ENCODE assay signal across 18 cellular contexts in genomic region chr7:97868788-97869187, GRCh38. TPM values are rescaled to one million over a fixed set of nuclear protein-coding genes. Genes with fewer than 3 reads are reported as not detected.
A peak's percentile ranks its signal among the peaks of the same experiment; 100 is the strongest.
DNase-seq lines count a peak whose midpoint lies in the region; ATAC-seq and TF ChIP-seq lines count a peak whose summit lies in the region.
"Had no signal": no experiment of that assay in that cellular context is flagged by ENCODE, and none has a peak within 500 bp of the region (broad histone marks: within the 10 kb centered on the region; RNA-seq: fewer than 3 reads in every experiment).

No MANE protein-coding gene starts in this region.

- peaks cover 12% of the 10 kb centered on the region for H3K4me1 Mint-ChIP-seq in T-helper 17 cell

- H3K27ac ChIP-seq in HL-60 (replicated peaks) (peak overlapping the region; percentile 59), body of pancreas (no peak overlapping the region), neutrophil (peak overlapping the region; percentile 47)
- H3K27ac ChIP-seq: C4-2B, GM23248, KMS-11, PC-9 had no signal

- no peak for TF ChIP-seq POLR2A in body of pancreas (IDR thresholded peaks at IDR 0.05)

- peak; percentile 34 for DNase-seq in NCI-H1694 treated with DMSO at 0.1 percent for 48 hours (lab: John Stamatoyannopoulos, UW)
- no peak for DNase-seq in NCI-H1694 (lab: John Stamatoyannopoulos, UW)
- DNase-seq in HL-60 (ENCODE audit: low read depth in 1 of 2, low spot score in 1 of 2) = peak; percentile 58 to 94
- DNase-seq in body of pancreas = peak; percentile 9 to 36 (median 26)
- DNase-seq in GM20000 (ENCODE audit: low spot score) = no peak
- no peak for DNase-seq in posterior vena cava (ENCODE audit: low spot score)
- DNase-seq in T-helper 17 cell = no peak
- DNase-seq: DMS53; GM23248; NCI-H1105 treated with DMSO at 0.1 percent for 48 hours; NCI-H1930; NCI-H524 treated with DMSO at 0.1 percent for 48 hours; NK-92 treated with Interleukin-12 subunit alpha and Interleukin-12 subunit beta, amount 100 ng/mL, for 24 hours; PC-9 had no signal

- 53 to 61% methylated on average over 10 of the region's 10 CpGs for WGBS in body of pancreas, 2 donors

- H3K27me3 Mint-ChIP-seq in T-helper 17 cell = no peaks in the 10 kb centered on the region

- H3K36me3 Mint-ChIP-seq in T-helper 17 cell (ENCODE audit: low read depth) = no peaks in the 10 kb centered on the region

- intact Hi-C loops in body of pancreas (cut with DNase I) (no loop called here), posterior vena cava (cut with DNase I) (no loop called here)

- H3K4me3 ChIP-seq in HL-60 (replicated peaks; ENCODE audit: insufficient read depth, low read length) (no peak overlapping the region), body of pancreas (no peak overlapping the region), neutrophil (ENCODE audit: low read depth in 1 of 2, low read length in 1 of 2) (no peak overlapping the region)
- H3K4me3 ChIP-seq: GM12878, GM23248, PC-9 had no signal

- H3K27ac Mint-ChIP-seq in T-helper 17 cell = no peak overlapping the region

- H3K9me3 ChIP-seq in body of pancreas (no peaks in the 10 kb centered on the region), neutrophil (no peaks in the 10 kb centered on the region), T-helper 17 cell (ENCODE audit: control insufficient read depth, low read length, poor library complexity, severe bottlenecking) (no peaks in the 10 kb centered on the region)

- H3K27me3 ChIP-seq in HL-60 (ENCODE audit: insufficient read depth, poor library complexity, severe bottlenecking) = no peaks in the 10 kb centered on the region
- H3K27me3 ChIP-seq in body of pancreas = no peaks in the 10 kb centered on the region
- peaks cover 32% of the 10 kb centered on the region for H3K27me3 ChIP-seq in neutrophil

- H3K4me1 ChIP-seq in body of pancreas (peaks cover 16% of the 10 kb centered on the region), neutrophil (ENCODE audit: control insufficient read depth in 1 of 2, insufficient read depth in 1 of 2, low read depth in 1 of 2, low read length in 1 of 2) (peaks cover 20 to 34% of the 10 kb centered on the region in 2 experiments)

- TF ChIP-seq CTCF in HL-60 (IDR thresholded peaks at IDR 0.05; ENCODE audit: insufficient read depth, low read length) (no peak), body of pancreas (IDR thresholded peaks at IDR 0.05) (no peak), neutrophil (IDR thresholded peaks at IDR 0.05) (no peak), GM20000 (IDR thresholded peaks at IDR 0.05; ENCODE audit: extremely low read depth, missing control alignments) (no peak)

- H3K36me3 ChIP-seq in body of pancreas (replicated peaks in 1 of 2; ENCODE audit: insufficient read depth in 1 of 2, low read depth in 2 of 2) = no peaks in the 10 kb centered on the region
- H3K36me3 ChIP-seq in neutrophil = no peaks in the 10 kb centered on the region

- no peak for ATAC-seq in body of pancreas
- ATAC-seq in T-helper 17 cell = no peak
- ATAC-seq: GM12878 had no signal

- H3K4me3 Mint-ChIP-seq in T-helper 17 cell = no peak overlapping the region

RNA-seq across cellular contexts. Expression of gene ASNS, which starts 3.4 kb away (rescaled TPM):
- total RNA-seq in body of pancreas (10 to 100 TPM; 14.0 to 23.4 TPM), posterior vena cava (10 to 100 TPM; 30.7 to 42.5 TPM), T-helper 17 cell (10 to 100 TPM; 22.1 to 22.7 TPM)

Comparison
In these comparisons a context has a peak if more than half of its experiments do, and no peak if none do; other contexts are left out.
1. DNase-seq: peak in NCI-H1694 treated with DMSO at 0.1 percent for 48 hours (single experiment), HL-60 (2 of 2) and body of pancreas (4 of 4); none in NCI-H1694 (single experiment), GM20000 (single experiment), posterior vena cava (single experiment) and T-helper 17 cell (0 of 3).
2. H3K27ac ChIP-seq: peak in HL-60 (single experiment) and neutrophil (single experiment); none in body of pancreas (0 of 4).